In the genomic region with DNA sequence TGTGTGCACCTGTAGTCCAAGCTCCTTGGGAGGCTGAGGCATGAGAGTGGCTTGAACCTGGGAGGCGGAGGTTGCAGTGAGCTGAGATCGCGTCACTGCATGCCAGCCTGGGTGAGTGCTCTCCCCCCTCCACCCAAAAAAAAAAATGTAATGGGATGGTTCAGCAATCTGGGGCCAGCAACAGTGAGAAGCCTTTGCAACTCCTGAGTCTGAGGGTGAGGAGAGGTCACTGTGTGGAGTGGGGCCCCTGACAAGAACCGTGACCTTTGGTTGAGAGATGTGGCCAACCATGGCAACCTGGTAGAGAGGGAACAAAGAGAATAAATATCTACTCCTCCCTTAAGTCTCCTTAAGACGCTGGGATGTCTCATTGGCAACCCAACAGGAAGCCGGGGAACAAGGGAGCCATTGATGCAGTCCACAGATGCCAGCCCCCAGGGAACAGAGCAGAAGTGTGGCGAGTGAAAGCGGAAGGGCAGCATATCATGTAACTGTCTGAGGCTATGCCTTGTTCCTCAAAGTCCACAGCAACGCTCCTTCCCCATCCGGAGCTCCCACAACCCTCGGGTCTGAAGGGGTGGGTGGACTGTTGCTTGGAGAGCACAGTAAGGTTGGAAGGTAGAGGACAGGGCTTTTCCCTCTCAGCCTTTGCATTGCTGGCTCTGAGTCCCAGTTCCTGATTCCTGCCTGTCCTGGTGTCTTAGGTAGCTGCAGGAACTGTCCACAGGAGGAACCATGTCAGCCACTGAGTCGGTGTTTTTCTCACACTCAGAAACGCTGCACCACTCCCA, we compare ENCODE assay signal across 8 cellular contexts. TPM values are rescaled to one million over a fixed set of nuclear protein-coding genes. Genes with fewer than 3 reads are reported as not detected.
DNase-seq lines count a peak whose midpoint lies in the region; ATAC-seq and TF ChIP-seq lines count a peak whose summit lies in the region.

No MANE protein-coding gene starts in this region.

- peaks cover 6% of the 10 kb centered on the region for H3K4me1 Mint-ChIP-seq in activated naive CD8-positive, alpha-beta T cell treated with anti-CD3 and anti-CD28 coated beads for 36 hours

- no peaks in the 10 kb centered on the region for H3K27me3 ChIP-seq in Peyer's patch
- H3K27me3 ChIP-seq in osteoblast (ENCODE audit: insufficient read depth, low read length): no peaks in the 10 kb centered on the region

- no peak overlapping the region for H3K4me3 Mint-ChIP-seq in activated naive CD8-positive, alpha-beta T cell treated with anti-CD3 and anti-CD28 coated beads for 36 hours

- H4K20me1 ChIP-seq in osteoblast (ENCODE audit: insufficient read depth, low read length): no peaks in the 10 kb centered on the region

- H3K27me3 Mint-ChIP-seq in activated naive CD8-positive, alpha-beta T cell treated with anti-CD3 and anti-CD28 coated beads for 36 hours: peaks cover 13% of the 10 kb centered on the region

- no peaks in the 10 kb centered on the region for H3K79me2 ChIP-seq in osteoblast (ENCODE audit: insufficient read depth, low read length)

- H2AFZ ChIP-seq in osteoblast (ENCODE audit: low read length): peak overlapping the region; percentile 32

- TF ChIP-seq POLR2A in Peyer's patch (IDR thresholded peaks at IDR 0.05): no peak

- H3K27ac ChIP-seq in Peyer's patch: peak overlapping the region in 3 of 4 donors; percentile 27 to 85 (median 39)
- peak overlapping the region; percentile 82 for H3K27ac ChIP-seq in osteoblast (ENCODE audit: low read depth, low read length)

- H3K27ac Mint-ChIP-seq in activated naive CD8-positive, alpha-beta T cell treated with anti-CD3 and anti-CD28 coated beads for 36 hours: no peak overlapping the region

- H3K4me3 ChIP-seq in Peyer's patch (no peak overlapping the region), fibroblast of mammary gland (ENCODE audit: control insufficient read depth, low read depth, low read length) (no peak overlapping the region), osteoblast (ENCODE audit: insufficient read depth, low read length) (no peak overlapping the region)

- ATAC-seq in GM18909 (IDR thresholded peaks at IDR 0.05; ENCODE audit: poor library complexity, unreplicated experiment): no peak

- no peaks in the 10 kb centered on the region for H3K9me3 Mint-ChIP-seq in activated naive CD8-positive, alpha-beta T cell treated with anti-CD3 and anti-CD28 coated beads for 36 hours

- no peaks in the 10 kb centered on the region for H3K36me3 ChIP-seq in Peyer's patch
- H3K36me3 ChIP-seq in osteoblast (ENCODE audit: insufficient read depth, low read length): no peaks in the 10 kb centered on the region

- peak overlapping the region; percentile 8 for H3K4me2 ChIP-seq in osteoblast (ENCODE audit: insufficient read depth, low read length)

- H3K36me3 Mint-ChIP-seq in activated naive CD8-positive, alpha-beta T cell treated with anti-CD3 and anti-CD28 coated beads for 36 hours: no peaks in the 10 kb centered on the region

- no peaks in the 10 kb centered on the region for H3K9me3 ChIP-seq in Peyer's patch
- no peaks in the 10 kb centered on the region for H3K9me3 ChIP-seq in osteoblast (ENCODE audit: low read depth, low read length)

- H3K4me1 ChIP-seq in Peyer's patch (peaks cover 0 to 39% (median 2%) of the 10 kb centered on the region in 4 donors), osteoblast (ENCODE audit: insufficient read depth, low read length) (peaks cover 60% of the 10 kb centered on the region)

- TF ChIP-seq CTCF in Peyer's patch (IDR thresholded peaks at IDR 0.05) (no peak), fibroblast of mammary gland (conservative IDR thresholded peaks at IDR 0.05; ENCODE audit: control insufficient read depth, insufficient read depth, low read depth, low read length) (no peak), osteoblast (IDR thresholded peaks at IDR 0.05; ENCODE audit: extremely low read depth, low read depth, low read length) (no peak)

- DNase-seq in COLO829 (ENCODE audit: low spot score) (peak; percentile 98), Peyer's patch (peak in 2 of 3 donors; percentile 74 to 78), fibroblast of mammary gland (ENCODE audit: low read depth) (peak; percentile 78), osteoblast (ENCODE audit: insufficient read length, low spot score, missing footprints) (peak; percentile 85), COR-L47 (lab: John Stamatoyannopoulos, UW) (no peak)
- no peak for DNase-seq in activated naive CD8-positive, alpha-beta T cell treated with anti-CD3 and anti-CD28 coated beads for 36 hours
- DNase-seq in activated naive CD4-positive, alpha-beta T cell treated with Interleukin-2 at 50 U/mL for 16 hours: no peak

RNA-seq across cellular contexts. Expression of a gene that starts 8.3 kb away (rescaled TPM):
- total RNA-seq in Peyer's patch (10 to 100 TPM in 1 of 4 donors, 1 to 10 TPM in 2, not detected in 1; 1.9 to 12.2 (median 3.2) TPM), osteoblast (6.5 TPM in 2 replicates)
- total RNA-seq in activated naive CD8-positive, alpha-beta T cell treated with anti-CD3 and anti-CD28 coated beads for 36 hours: under 1 TPM; 0.40 to 0.64 TPM

RNA-seq across cellular contexts. Expression of a gene that starts 10.9 kb away (rescaled TPM):
- 1 to 10 TPM in 1 of 4 donors, under 1 TPM in 2, not detected in 1; 0.70 to 5.1 (median 0.80) TPM for total RNA-seq in Peyer's patch
- total RNA-seq in osteoblast: 10.0 and 11.2 TPM in 2 replicates
- not detected for total RNA-seq in activated naive CD8-positive, alpha-beta T cell treated with anti-CD3 and anti-CD28 coated beads for 36 hours

RNA-seq across cellular contexts. Expression of a gene that starts 41.5 kb away (rescaled TPM):
- total RNA-seq in Peyer's patch (10 to 100 TPM; 13.2 to 40.1 (median 31.8) TPM), osteoblast (not detected in 2 replicates)
- under 1 TPM; 0.47 to 0.60 TPM for total RNA-seq in activated naive CD8-positive, alpha-beta T cell treated with anti-CD3 and anti-CD28 coated beads for 36 hours

Comparison
In these comparisons a context has a peak if more than half of its experiments do, and no peak if none do; other contexts are left out.
1. DNase-seq: peak in COLO829 (single experiment), Peyer's patch (2 of 3), fibroblast of mammary gland (single experiment) and osteoblast (single experiment); none in COR-L47 (single experiment), activated naive CD8-positive, alpha-beta T cell treated with anti-CD3 and anti-CD28 coated beads for 36 hours (single experiment) and activated naive CD4-positive, alpha-beta T cell treated with Interleukin-2 at 50 U/mL for 16 hours (single experiment).
2. RNA of a gene that starts 41.5 kb away (total RNA-seq): 13.2 to 40.1 TPM in Peyer's patch; 0.47 to 0.60 TPM in activated naive CD8-positive, alpha-beta T cell treated with anti-CD3 and anti-CD28 coated beads for 36 hours and not detected in osteoblast; every median in the first group is over 4 times any median in the second.